ENCODE assay signal across 19 cellular contexts in the genomic region with DNA sequence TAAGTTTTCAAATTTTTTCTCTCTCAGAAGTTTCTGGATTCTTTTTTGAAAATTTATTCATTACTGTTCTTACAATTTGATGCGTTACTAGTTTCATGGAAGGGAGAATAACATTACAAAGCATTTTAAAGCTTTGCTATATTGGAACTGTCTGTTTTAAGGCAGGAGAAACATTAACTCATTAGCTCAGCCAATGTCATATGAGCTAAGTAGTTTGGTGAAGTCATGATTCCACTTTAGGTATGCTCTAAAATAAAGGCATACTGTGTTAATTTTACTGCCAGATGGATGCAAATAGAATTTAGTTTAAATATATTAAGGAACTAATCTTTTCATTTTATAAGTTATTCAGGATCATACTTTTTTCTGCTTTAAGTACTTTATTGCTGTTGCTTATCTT.
"Had no signal": no experiment of that assay in that cellular context is flagged by ENCODE, and none has a peak within 500 bp of the region (broad histone marks: within the 10 kb centered on the region; RNA-seq: fewer than 3 reads in every experiment).

No MANE protein-coding gene starts in this region.

- H3K4me3 ChIP-seq: mucosa of descending colon, right lobe of liver, smooth muscle cell, suprapubic skin, transverse colon, uterus had no signal

- H3K36me3 Mint-ChIP-seq: activated CD4-positive, alpha-beta memory T cell treated with anti-CD3 and anti-CD28 coated beads for 36 hours had no signal

- H3K27me3 ChIP-seq: right lobe of liver, suprapubic skin, transverse colon, uterus had no signal

- H3K4me2 ChIP-seq: smooth muscle cell had no signal

- H3K27ac Mint-ChIP-seq: activated CD4-positive, alpha-beta memory T cell treated with anti-CD3 and anti-CD28 coated beads for 36 hours; activated naive CD8-positive, alpha-beta T cell; effector memory CD8-positive, alpha-beta T cell; memory B cell; T-helper 2 cell treated with Interferon-gamma antibody and Interleukin-4, amounts not matched to agents 5 μg/mL and 100 μg/mL, for 36 hours had no signal

- H3K27ac ChIP-seq: right lobe of liver, suprapubic skin had no signal

- DNase-seq: activated CD4-positive, alpha-beta memory T cell treated with anti-CD3 and anti-CD28 coated beads for 36 hours; activated CD4-positive, alpha-beta T cell treated with anti-CD3 and anti-CD28 coated beads for 4 hours; activated T-cell treated with anti-CD3 and anti-CD28 coated beads for 4 hours; effector memory CD8-positive, alpha-beta T cell; foreskin fibroblast; hypothalamus; mucosa of descending colon; naive thymus-derived CD4-positive, alpha-beta T cell; right lobe of liver; stimulated activated CD4-positive, alpha-beta T cell treated with anti-CD3 and anti-CD28 coated beads, Interleukin-4, amount 100 ng/mL, for 1 hour; stimulated activated naive CD8-positive, alpha-beta T cell treated with anti-CD3 and anti-CD28 coated beads, Interleukin-15, amount 100 ng/mL, for 72 hours; SW 1271; transverse colon; uterus had no signal

- H3K4me3 Mint-ChIP-seq: activated CD4-positive, alpha-beta memory T cell treated with anti-CD3 and anti-CD28 coated beads for 36 hours; activated naive CD8-positive, alpha-beta T cell; effector memory CD8-positive, alpha-beta T cell; memory B cell; stimulated activated naive CD8-positive, alpha-beta T cell treated with anti-CD3 and anti-CD28 coated beads, Interleukin-15, amount 100 ng/mL, for 72 hours; T-helper 2 cell treated with Interferon-gamma antibody and Interleukin-4, amounts not matched to agents 5 μg/mL and 100 μg/mL, for 36 hours had no signal

- H3K9me3 Mint-ChIP-seq: activated CD4-positive, alpha-beta memory T cell treated with anti-CD3 and anti-CD28 coated beads for 36 hours; effector memory CD8-positive, alpha-beta T cell; memory B cell; naive thymus-derived CD4-positive, alpha-beta T cell; stimulated activated naive CD8-positive, alpha-beta T cell treated with anti-CD3 and anti-CD28 coated beads, Interleukin-15, amount 100 ng/mL, for 72 hours; T-helper 2 cell treated with Interferon-gamma antibody and Interleukin-4, amounts not matched to agents 5 μg/mL and 100 μg/mL, for 36 hours had no signal

- H3K36me3 ChIP-seq: right lobe of liver, suprapubic skin, transverse colon, uterus had no signal

- H3K27me3 Mint-ChIP-seq: activated CD4-positive, alpha-beta memory T cell treated with anti-CD3 and anti-CD28 coated beads for 36 hours; activated naive CD8-positive, alpha-beta T cell; effector memory CD8-positive, alpha-beta T cell; memory B cell; naive thymus-derived CD4-positive, alpha-beta T cell; stimulated activated naive CD8-positive, alpha-beta T cell treated with anti-CD3 and anti-CD28 coated beads, Interleukin-15, amount 100 ng/mL, for 72 hours had no signal

- ATAC-seq: effector memory CD8-positive, alpha-beta T cell; mucosa of descending colon; naive thymus-derived CD4-positive, alpha-beta T cell; stimulated activated naive CD8-positive, alpha-beta T cell treated with anti-CD3 and anti-CD28 coated beads, Interleukin-15, amount 100 ng/mL, for 72 hours had no signal
